8 cellular contexts compared by ENCODE assay signal in the genomic region with DNA sequence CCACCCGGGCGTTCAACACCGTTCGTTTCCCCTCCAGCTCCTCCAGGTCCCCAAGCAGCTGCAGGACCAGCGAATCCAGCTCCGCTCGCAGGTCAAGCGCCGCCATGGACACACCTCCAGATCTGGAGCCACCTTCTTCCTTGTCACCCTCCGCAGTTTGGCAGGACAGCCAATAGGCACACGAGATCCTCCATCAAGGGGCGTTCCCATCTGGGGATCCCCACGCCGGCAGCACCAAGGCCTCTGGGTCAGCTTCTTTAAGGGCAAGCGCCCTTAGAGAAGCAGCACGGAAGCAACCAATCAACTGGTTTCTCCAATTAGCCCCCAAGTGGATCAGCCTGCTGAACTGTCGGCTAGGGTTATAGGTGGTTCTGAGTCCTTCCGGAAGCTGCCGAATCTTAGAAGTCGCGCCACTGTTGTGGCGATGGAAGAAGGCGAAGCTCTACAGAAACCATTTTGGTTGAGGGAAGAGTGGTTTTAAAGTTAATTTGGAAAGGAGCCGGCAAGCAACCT. TPM values are rescaled to one million over a fixed set of nuclear protein-coding genes. Genes with fewer than 3 reads are reported as not detected.
A peak's percentile ranks its signal among the peaks of the same experiment; 100 is the strongest.
DNase-seq lines count a peak whose midpoint lies in the region; ATAC-seq and TF ChIP-seq lines count a peak whose summit lies in the region.

No MANE protein-coding gene starts in this region.

- TF ChIP-seq POLR2A in esophagus muscularis mucosa (IDR thresholded peaks at IDR 0.05; ENCODE audit: low read depth) = peak; percentile 3

- peaks cover 24 to 53% (median 48%) of the 10 kb centered on the region in 4 donors for H3K36me3 ChIP-seq in esophagus muscularis mucosa

- TF ChIP-seq CTCF in esophagus muscularis mucosa (IDR thresholded peaks at IDR 0.05) = no peak

- DNase-seq in DMS79 (lab: John Stamatoyannopoulos, UW) (peak; percentile 92), KG1 (lab: John Stamatoyannopoulos, UW) (peak; percentile 90), esophagus muscularis mucosa (ENCODE audit: extremely low spot score) (peak; percentile 96), myocyte (ENCODE audit: low read depth) (peak; percentile 95)
- peak; percentile 87 to 90 for DNase-seq in activated T-cell treated with anti-CD3 and anti-CD28 coated beads, Interleukin-2, amount 50 U/mL, for 48 hours
- DNase-seq in stimulated activated CD8-positive, alpha-beta memory T cell treated with anti-CD3 and anti-CD28 coated beads, Interleukin-7, amount 100 ng/mL, for 4 hours (ENCODE audit: low read depth in 2 of 2) = peak; percentile 76

- no peak for TF ChIP-seq EP300 in esophagus muscularis mucosa (IDR thresholded peaks at IDR 0.05)

- H3K4me3 ChIP-seq in esophagus muscularis mucosa = peak overlapping the region; percentile 81 to 92 (median 84)

- H3K27ac ChIP-seq in esophagus muscularis mucosa (replicated peaks in 1 of 4) = peak overlapping the region; percentile 81 to 95 (median 92)

- no peaks in the 10 kb centered on the region for H3K9me3 ChIP-seq in esophagus muscularis mucosa

- H3K27me3 ChIP-seq in esophagus muscularis mucosa = no peaks in the 10 kb centered on the region

- intact Hi-C loops in esophagus muscularis mucosa (cut with DNase I) = no loop called here

- peaks cover 25 to 35% (median 30%) of the 10 kb centered on the region in 4 donors for H3K4me1 ChIP-seq in esophagus muscularis mucosa

- peak; percentile 74 for ATAC-seq in GM21737 (IDR thresholded peaks at IDR 0.05; ENCODE audit: unreplicated experiment)

- WGBS in esophagus muscularis mucosa = under 1% methylated on average over 16 of the region's 24 CpGs

TF ChIP-seq in PFSK-1, 5 proteins besides CTCF, POLR2A, EP300 and RAD21:
- TF ChIP-seq FOXP2 (optimal IDR thresholded peaks at IDR 0.05; ENCODE audit: borderline replicate concordance, extremely low read depth, extremely low read length, insufficient read depth) = no peak
- TF ChIP-seq TAF1 (IDR thresholded peaks at IDR 0.05; ENCODE audit: borderline replicate concordance, insufficient read depth, low read length) = peak; percentile 57; the same call in 1 of the 2 replicates
- no peak; the same call in 1 of the 2 replicates for TF ChIP-seq POLR2AphosphoS5 (IDR thresholded peaks at IDR 0.05; ENCODE audit: low read depth, low read length)
- TF ChIP-seq SIN3A (IDR thresholded peaks at IDR 0.05; ENCODE audit: borderline replicate concordance, insufficient read depth, low read length) = peak; percentile 71; the same call in 1 of the 2 replicates
- TF ChIP-seq, protein P1, sequence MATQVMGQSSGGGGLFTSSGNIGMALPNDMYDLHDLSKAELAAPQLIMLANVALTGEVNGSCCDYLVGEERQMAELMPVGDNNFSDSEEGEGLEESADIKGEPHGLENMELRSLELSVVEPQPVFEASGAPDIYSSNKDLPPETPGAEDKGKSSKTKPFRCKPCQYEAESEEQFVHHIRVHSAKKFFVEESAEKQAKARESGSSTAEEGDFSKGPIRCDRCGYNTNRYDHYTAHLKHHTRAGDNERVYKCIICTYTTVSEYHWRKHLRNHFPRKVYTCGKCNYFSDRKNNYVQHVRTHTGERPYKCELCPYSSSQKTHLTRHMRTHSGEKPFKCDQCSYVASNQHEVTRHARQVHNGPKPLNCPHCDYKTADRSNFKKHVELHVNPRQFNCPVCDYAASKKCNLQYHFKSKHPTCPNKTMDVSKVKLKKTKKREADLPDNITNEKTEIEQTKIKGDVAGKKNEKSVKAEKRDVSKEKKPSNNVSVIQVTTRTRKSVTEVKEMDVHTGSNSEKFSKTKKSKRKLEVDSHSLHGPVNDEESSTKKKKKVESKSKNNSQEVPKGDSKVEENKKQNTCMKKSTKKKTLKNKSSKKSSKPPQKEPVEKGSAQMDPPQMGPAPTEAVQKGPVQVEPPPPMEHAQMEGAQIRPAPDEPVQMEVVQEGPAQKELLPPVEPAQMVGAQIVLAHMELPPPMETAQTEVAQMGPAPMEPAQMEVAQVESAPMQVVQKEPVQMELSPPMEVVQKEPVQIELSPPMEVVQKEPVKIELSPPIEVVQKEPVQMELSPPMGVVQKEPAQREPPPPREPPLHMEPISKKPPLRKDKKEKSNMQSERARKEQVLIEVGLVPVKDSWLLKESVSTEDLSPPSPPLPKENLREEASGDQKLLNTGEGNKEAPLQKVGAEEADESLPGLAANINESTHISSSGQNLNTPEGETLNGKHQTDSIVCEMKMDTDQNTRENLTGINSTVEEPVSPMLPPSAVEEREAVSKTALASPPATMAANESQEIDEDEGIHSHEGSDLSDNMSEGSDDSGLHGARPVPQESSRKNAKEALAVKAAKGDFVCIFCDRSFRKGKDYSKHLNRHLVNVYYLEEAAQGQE (IDR thresholded peaks at IDR 0.05; ENCODE audit: insufficient read depth in 1 of 2, low read depth in 2 of 2, low read length in 2 of 2) = peak in 1 of 2 experiments; percentile 20; a peak in 1 of 4 replicates
TF ChIP-seq in PFSK-1: peak in this region for 3.

RNA-seq across cellular contexts. Expression of a gene that starts 0.6 kb away (rescaled TPM):
- polyA plus RNA-seq in PFSK-1 (2012; ENCODE audit: insufficient read length, low read depth) = 318 TPM
- 100 to 1,000 TPM in 3 of 4 donors, 10 to 100 TPM in 1; 94.7 to 139 (median 114) TPM for total RNA-seq in esophagus muscularis mucosa
- 104 and 148 TPM in 2 replicates for total RNA-seq in myocyte
- polyA plus RNA-seq in myocyte (2012) = 84.3 TPM

RNA-seq across cellular contexts. Expression of a gene that starts 13.8 kb away (rescaled TPM):
- 15.8 TPM for polyA plus RNA-seq in PFSK-1 (2012; ENCODE audit: insufficient read length, low read depth)
- total RNA-seq in esophagus muscularis mucosa (10 to 100 TPM; 36.6 to 60.2 (median 50.3) TPM), myocyte (10.5 and 11.3 TPM in 2 replicates)
- 19.4 TPM for polyA plus RNA-seq in myocyte (2012)

Comparison
In these comparisons a context has a peak if more than half of its experiments do, and no peak if none do; other contexts are left out.
1. Peak in every context shown above with its lines: DNase-seq, ATAC-seq, H3K4me3 ChIP-seq and H3K27ac ChIP-seq.